ENCODE assay signal across 1 cellular context in genomic region chr14:73758392-73759182, GRCh38.
A peak's percentile ranks its signal among the peaks of the same experiment; 100 is the strongest.
TF ChIP-seq lines count a peak whose summit lies in the region.

No MANE protein-coding gene starts in this region.

TF ChIP-seq in WTC11, 78 proteins besides CTCF, POLR2A, EP300 and RAD21 (continued from another document):
- no peak for TF ChIP-seq STAT6 (CRISPR knock-in tag; conservative IDR thresholded peaks at IDR 0.05; ENCODE audit: low read depth)
- no peak for TF ChIP-seq ZSCAN18 (CRISPR knock-in tag; IDR thresholded peaks at IDR 0.05)
- no peak for TF ChIP-seq ZBTB21 (CRISPR knock-in tag; IDR thresholded peaks at IDR 0.05; ENCODE audit: borderline replicate concordance)
- TF ChIP-seq ZNF512 (CRISPR knock-in tag; IDR thresholded peaks at IDR 0.05; ENCODE audit: borderline replicate concordance) = no peak
- 0 out of 2 replicates have a peak, but pooled peaks have one; percentile 45 for TF ChIP-seq PREB (CRISPR knock-in tag; IDR thresholded peaks at IDR 0.05; ENCODE audit: borderline replicate concordance)
- no peak for TF ChIP-seq JAZF1 (CRISPR knock-in tag; IDR thresholded peaks at IDR 0.05)
- no peak for TF ChIP-seq ATF6 (CRISPR knock-in tag; IDR thresholded peaks at IDR 0.05)
- no peak for TF ChIP-seq HMGA2 (CRISPR knock-in tag; IDR thresholded peaks at IDR 0.05)
- TF ChIP-seq E2F1 (CRISPR knock-in tag; IDR thresholded peaks at IDR 0.05) = no peak
- TF ChIP-seq HMGXB4 (CRISPR knock-in tag; IDR thresholded peaks at IDR 0.05) = peak; percentile 50; the same call in 1 of the 2 replicates
- no peak for TF ChIP-seq E2F4 (CRISPR knock-in tag; IDR thresholded peaks at IDR 0.05; ENCODE audit: borderline replicate concordance, low read depth)
- TF ChIP-seq MLX (CRISPR knock-in tag; IDR thresholded peaks at IDR 0.05) = no peak
- TF ChIP-seq OVOL2 (CRISPR knock-in tag; IDR thresholded peaks at IDR 0.05; ENCODE audit: borderline replicate concordance) = no peak
TF ChIP-seq in WTC11: peak in this region for 5.
